In genomic region chr9:123268950-123269302, GRCh38 we compare ENCODE assay signal across 8 cellular contexts. TPM values are rescaled to one million over a fixed set of nuclear protein-coding genes. Genes with fewer than 3 reads are reported as not detected.
DNase-seq lines count a peak whose midpoint lies in the region; ATAC-seq and TF ChIP-seq lines count a peak whose summit lies in the region.

No MANE protein-coding gene starts in this region.

- H3K9me3 ChIP-seq in cardiac muscle cell (ENCODE audit: low read depth) (no peaks in the 10 kb centered on the region), mononuclear cell (ENCODE audit: low read depth, low read length) (no peaks in the 10 kb centered on the region), uterus (no peaks in the 10 kb centered on the region)

- H3K4me3 ChIP-seq in cardiac muscle cell (peak overlapping the region; percentile 100), brain microvascular endothelial cell (ENCODE audit: low read depth, low read length) (peak overlapping the region; percentile 66), mononuclear cell (ENCODE audit: low read length) (peak overlapping the region; percentile 56), uterus (peak overlapping the region; percentile 53 to 61)

- H3K27me3 ChIP-seq in cardiac muscle cell (no peaks in the 10 kb centered on the region), brain microvascular endothelial cell (replicated peaks) (peaks cover 10% of the 10 kb centered on the region), mononuclear cell (ENCODE audit: insufficient read depth, low read length) (no peaks in the 10 kb centered on the region), uterus (no peaks in the 10 kb centered on the region)

- intact Hi-C loops in Right ventricle myocardium inferior (cut with DNase I) (loop anchor here (10.0 kb wide), 1 partner anchor 76 kb away; no protein-coding TSS in a partner anchor), uterus (cut with DNase I; ENCODE audit: low total_unique reads) (no loop called here)

- no peaks in the 10 kb centered on the region for H3K36me3 ChIP-seq in cardiac muscle cell
- H3K36me3 ChIP-seq in brain microvascular endothelial cell (replicated peaks), result no peaks in the 10 kb centered on the region
- H3K36me3 ChIP-seq in uterus, result no peaks in the 10 kb centered on the region

- no peak for DNase-seq in cardiac muscle cell (ENCODE audit: low read depth in 1 of 2, low spot score in 1 of 2)
- DNase-seq in Right ventricle myocardium inferior (ENCODE audit: missing footprints), result no peak
- DNase-seq in brain microvascular endothelial cell, result no peak
- DNase-seq in uterus, result no peak
- DNase-seq in GM10266 (ENCODE audit: extremely low spot score), result no peak
- DNase-seq in hypothalamus (lab: John Stamatoyannopoulos, UW), result no peak

- no peak for TF ChIP-seq POLR2A in uterus (IDR thresholded peaks at IDR 0.05)

- TF ChIP-seq CTCF in cardiac muscle cell (IDR thresholded peaks at IDR 0.05; ENCODE audit: low read depth, low read length), result no peak
- no peak for TF ChIP-seq CTCF in brain microvascular endothelial cell (IDR thresholded peaks at IDR 0.05; ENCODE audit: low read depth, low read length, missing control alignments)
- no peak for TF ChIP-seq CTCF in uterus (IDR thresholded peaks at IDR 0.05)
- TF ChIP-seq CTCF in GM10266 (IDR thresholded peaks at IDR 0.05; ENCODE audit: control insufficient read depth, insufficient read depth, low read depth, missing control alignments), result no peak

- in situ Hi-C loops in brain microvascular endothelial cell (cut with HindIII; ENCODE audit: low pct_ligation_motif_present, low sequenced_read_pairs), result no loop called here

- no peaks in the 10 kb centered on the region for H3K4me1 ChIP-seq in cardiac muscle cell (ENCODE audit: low read depth)
- peaks cover 23% of the 10 kb centered on the region for H3K4me1 ChIP-seq in mononuclear cell (ENCODE audit: insufficient read depth, low read length)
- no peaks in the 10 kb centered on the region for H3K4me1 ChIP-seq in uterus

- H3K27ac ChIP-seq in cardiac muscle cell, result peak overlapping the region; percentile 60
- H3K27ac ChIP-seq in brain microvascular endothelial cell, result no peak overlapping the region
- H3K27ac ChIP-seq in uterus, result peak overlapping the region; percentile 17 to 28

- no peak for ATAC-seq in Right ventricle myocardium inferior
- ATAC-seq in HG02759 (IDR thresholded peaks at IDR 0.05; ENCODE audit: unreplicated experiment), result no peak

RNA-seq across cellular contexts. Expression of gene STRBP, which starts 0.5 kb away (rescaled TPM):
- total RNA-seq in cardiac muscle cell (22.5 and 34.1 TPM in 2 replicates), Right ventricle myocardium inferior (21.6 TPM), mononuclear cell (13.6 TPM), uterus (10 to 100 TPM in 3 of 4 donors, 1 to 10 TPM in 1; 3.3 to 28.2 (median 16.3) TPM)
- 42.9 and 59.8 TPM in 2 replicates for polyA plus RNA-seq in cardiac muscle cell
